ENCODE assay signal across 13 cellular contexts in the genomic region with DNA sequence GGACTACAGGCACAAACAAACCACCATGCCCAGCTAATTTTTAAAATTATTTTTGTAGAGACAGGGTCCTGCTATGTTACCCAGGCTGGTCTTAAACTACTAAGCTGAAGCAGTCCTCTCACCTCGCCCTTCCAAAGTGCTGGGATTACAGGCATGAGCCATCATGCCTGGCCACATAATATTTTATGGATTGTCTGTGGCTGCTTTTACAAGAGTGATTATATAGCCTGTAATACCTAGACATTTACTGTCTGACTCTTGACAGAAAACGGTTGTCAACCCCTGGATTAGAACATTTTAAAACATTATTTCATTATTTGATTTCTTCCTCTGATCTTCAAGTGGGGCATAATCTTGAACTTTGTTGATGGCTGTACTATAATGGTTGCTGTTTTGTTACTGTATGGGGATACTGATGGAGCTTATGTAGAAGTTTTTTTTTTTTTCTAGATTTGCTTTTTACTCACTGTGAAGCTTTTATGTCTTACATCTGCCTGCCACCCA. TPM values are rescaled to one million over a fixed set of nuclear protein-coding genes. Genes with fewer than 3 reads are reported as not detected.
A peak's percentile ranks its signal among the peaks of the same experiment; 100 is the strongest.
DNase-seq lines count a peak whose midpoint lies in the region; ATAC-seq, FAIRE-seq and TF ChIP-seq lines count a peak whose summit lies in the region.
"Had no signal": no experiment of that assay in that cellular context is flagged by ENCODE, and none has a peak within 500 bp of the region (broad histone marks: within the 10 kb centered on the region; RNA-seq: fewer than 3 reads in every experiment).

No MANE protein-coding gene starts in this region.

- H3K27ac ChIP-seq in RWPE2 (ENCODE audit: poor library complexity, severe bottlenecking), result peak overlapping the region; percentile 54
- H3K27ac ChIP-seq in endodermal cell (ENCODE audit: low read depth, low read length), result no peak overlapping the region
- peak overlapping the region; percentile 27 to 66 for H3K27ac ChIP-seq in small intestine (ENCODE audit: low read depth in 1 of 2, low read length in 1 of 2)

- H3K9me3 ChIP-seq in RWPE2 (ENCODE audit: severe bottlenecking) (no peaks in the 10 kb centered on the region), endodermal cell (ENCODE audit: control insufficient read depth, low read length) (no peaks in the 10 kb centered on the region), small intestine (ENCODE audit: control insufficient read depth, low read depth) (no peaks in the 10 kb centered on the region)

- TF ChIP-seq CTCF in RWPE2 (IDR thresholded peaks at IDR 0.05; ENCODE audit: poor library complexity, severe bottlenecking) (no peak), endodermal cell (conservative IDR thresholded peaks at IDR 0.05) (no peak)

- H3K27ac Mint-ChIP-seq in activated CD4-positive, alpha-beta T cell treated with anti-CD3 and anti-CD28 coated beads, Interleukin-2, amount 10 ng/mL, durations not matched to agents 24 days and 14 days, result peak overlapping the region; percentile 83
- H3K27ac Mint-ChIP-seq in endodermal cell, result no peak overlapping the region
- H3K27ac Mint-ChIP-seq: immature natural killer cell had no signal

- peaks cover 17% of the 10 kb centered on the region for H3K36me3 Mint-ChIP-seq in activated CD4-positive, alpha-beta T cell treated with anti-CD3 and anti-CD28 coated beads, Interleukin-2, amount 10 ng/mL, durations not matched to agents 24 days and 14 days (ENCODE audit: low read depth)
- H3K36me3 Mint-ChIP-seq in endodermal cell (ENCODE audit: low read depth), result peaks cover 35% of the 10 kb centered on the region

- H3K4me1 Mint-ChIP-seq in activated CD4-positive, alpha-beta T cell treated with anti-CD3 and anti-CD28 coated beads, Interleukin-2, amount 10 ng/mL, durations not matched to agents 24 days and 14 days, result peaks cover 25% of the 10 kb centered on the region
- peaks cover 29% of the 10 kb centered on the region for H3K4me1 Mint-ChIP-seq in endodermal cell

- H3K9me3 Mint-ChIP-seq in activated CD4-positive, alpha-beta T cell treated with anti-CD3 and anti-CD28 coated beads, Interleukin-2, amount 10 ng/mL, durations not matched to agents 24 days and 14 days, result no peaks in the 10 kb centered on the region
- H3K9me3 Mint-ChIP-seq in endodermal cell, result no peaks in the 10 kb centered on the region
- H3K9me3 Mint-ChIP-seq: immature natural killer cell had no signal

- H3K4me1 ChIP-seq in RWPE2 (ENCODE audit: insufficient read depth, poor library complexity, severe bottlenecking) (peaks cover 61% of the 10 kb centered on the region), endodermal cell (ENCODE audit: control insufficient read depth, insufficient read depth, low read length) (no peaks in the 10 kb centered on the region), small intestine (ENCODE audit: control insufficient read depth in 2 of 2, insufficient read depth in 1 of 2, low read depth in 1 of 2, low read length in 1 of 2) (peaks cover 0 to 2% of the 10 kb centered on the region in 2 donors)

- H3K4me3 Mint-ChIP-seq in activated CD4-positive, alpha-beta T cell treated with anti-CD3 and anti-CD28 coated beads, Interleukin-2, amount 10 ng/mL, durations not matched to agents 24 days and 14 days, result no peak overlapping the region
- H3K4me3 Mint-ChIP-seq in endodermal cell, result no peak overlapping the region
- H3K4me3 Mint-ChIP-seq: immature natural killer cell had no signal

- H3K36me3 ChIP-seq in RWPE2 (ENCODE audit: low read depth) (peaks cover 82% of the 10 kb centered on the region), endodermal cell (ENCODE audit: control insufficient read depth, insufficient read depth, low read length) (peaks cover 49% of the 10 kb centered on the region), small intestine (ENCODE audit: control insufficient read depth in 2 of 2, insufficient read depth in 2 of 2, low read length in 2 of 2) (peaks cover 5 to 6% of the 10 kb centered on the region in 2 donors)

- no peaks in the 10 kb centered on the region for H3K27me3 Mint-ChIP-seq in activated CD4-positive, alpha-beta T cell treated with anti-CD3 and anti-CD28 coated beads, Interleukin-2, amount 10 ng/mL, durations not matched to agents 24 days and 14 days
- no peaks in the 10 kb centered on the region for H3K27me3 Mint-ChIP-seq in endodermal cell (ENCODE audit: insufficient read depth)

- intact Hi-C loops in activated CD4-positive, alpha-beta T cell treated with anti-CD3 and anti-CD28 coated beads, Interleukin-2, amount 10 ng/mL, durations not matched to agents 24 days and 14 days (cut with micrococcal nuclease), result loop anchor here (2.0 kb wide), 1 partner anchor 15 kb away; a partner anchor contains a TSS

- WGBS in endodermal cell (ENCODE audit: insufficient coverage in 1 of 2, insufficient read length in 1 of 2), 2 experiments, result 83 to 100% methylated on average over 1 to 2 of the region's 2 CpGs
- WGBS in small intestine, 3 donors, result 20 to 61% (median 49%) methylated on average over 2 of the region's 2 CpGs

- ATAC-seq in RWPE2 (ENCODE audit: low read depth), result no peak
- no peak for ATAC-seq in HG03025 (IDR thresholded peaks at IDR 0.05; ENCODE audit: low FRiP score, unreplicated experiment)

- H3K4me3 ChIP-seq in RWPE2 (ENCODE audit: severe bottlenecking) (no peak overlapping the region), endodermal cell (ENCODE audit: low read length) (no peak overlapping the region), small intestine (ENCODE audit: low read depth in 1 of 2, low read length in 2 of 2) (no peak overlapping the region)
- H3K4me3 ChIP-seq: coronary artery had no signal

- FAIRE-seq in small intestine (lab: Jason Lieb, UNC), result no peak

- H3K27me3 ChIP-seq in RWPE2 (ENCODE audit: insufficient read depth, poor library complexity, severe bottlenecking), result no peaks in the 10 kb centered on the region
- H3K27me3 ChIP-seq in endodermal cell (ENCODE audit: control insufficient read depth, insufficient read depth, low read length, poor library complexity, severe bottlenecking), result no peaks in the 10 kb centered on the region
- no peaks in the 10 kb centered on the region for H3K27me3 ChIP-seq in small intestine (ENCODE audit: control insufficient read depth in 2 of 2, insufficient read depth in 2 of 2, low read length in 2 of 2)

- no peak for DNase-seq in activated CD4-positive, alpha-beta T cell treated with anti-CD3 and anti-CD28 coated beads, Interleukin-2, amount 10 ng/mL, durations not matched to agents 24 days and 14 days
- DNase-seq in activated CD4-positive, alpha-beta T cell treated with anti-CD3 and anti-CD28 coated beads for 1 hour, result no peak
- DNase-seq in RWPE2 (ENCODE audit: low spot score), result no peak
- peak; percentile 2 for DNase-seq in endodermal cell
- DNase-seq in small intestine, result peak; percentile 27
- DNase-seq in SW480 (ENCODE audit: low spot score), result no peak
- DNase-seq in NCI-H1436 (lab: John Stamatoyannopoulos, UW), result no peak
- DNase-seq: activated gamma-delta T cell, immature natural killer cell, KG1, NCI-H187 had no signal

- H3K9ac ChIP-seq in endodermal cell (ENCODE audit: extremely low read depth, low read length, poor library complexity, severe bottlenecking), result no peak overlapping the region

RNA-seq across cellular contexts. Expression of a gene that starts 14.3 kb away (rescaled TPM):
- total RNA-seq in activated CD4-positive, alpha-beta T cell treated with anti-CD3 and anti-CD28 coated beads, Interleukin-2, amount 10 ng/mL, durations not matched to agents 24 days and 14 days, result 6.0 and 7.0 TPM in 2 replicates
- total RNA-seq in endodermal cell, result 10 to 100 TPM; 29.0 to 36.7 TPM
- polyA plus RNA-seq in endodermal cell (2013, experiment 1 of 2), result 5.8 TPM
- 7.0 TPM for polyA plus RNA-seq in endodermal cell (2013, experiment 2 of 2)
- 1 to 10 TPM; 2.4 to 9.2 (median 8.9) TPM for polyA plus RNA-seq in small intestine

RNA-seq across cellular contexts. Expression of a gene that starts 49.2 kb away (rescaled TPM):
- total RNA-seq in activated CD4-positive, alpha-beta T cell treated with anti-CD3 and anti-CD28 coated beads, Interleukin-2, amount 10 ng/mL, durations not matched to agents 24 days and 14 days, result 7.2 and 8.4 TPM in 2 replicates
- total RNA-seq in endodermal cell, result 10 to 100 TPM in 1 of 2 donors, 1 to 10 TPM in 1; 9.5 to 25.2 TPM
- 10.0 TPM for polyA plus RNA-seq in endodermal cell (2013, experiment 1 of 2)
- 10.5 TPM for polyA plus RNA-seq in endodermal cell (2013, experiment 2 of 2)
- polyA plus RNA-seq in small intestine, result 1 to 10 TPM in 2 of 3 donors, under 1 TPM in 1; 0.45 to 1.7 (median 1.4) TPM

RNA-seq across cellular contexts. Expression of a gene that starts 54.3 kb away (rescaled TPM):
- total RNA-seq in activated CD4-positive, alpha-beta T cell treated with anti-CD3 and anti-CD28 coated beads, Interleukin-2, amount 10 ng/mL, durations not matched to agents 24 days and 14 days, result not detected in 2 replicates
- total RNA-seq in endodermal cell, result 1 to 10 TPM in 1 of 2 donors, under 1 TPM in 1; 0.46 to 1.4 TPM
- polyA plus RNA-seq in endodermal cell (2013, experiment 1 of 2), result 0.96 TPM
- 0.25 TPM for polyA plus RNA-seq in endodermal cell (2013, experiment 2 of 2)
- polyA plus RNA-seq in small intestine, result 10 to 100 TPM in 1 of 3 donors, 1 to 10 TPM in 1, under 1 TPM in 1; 0.22 to 10.9 (median 1.9) TPM

Comparison
In these comparisons a context has a peak if more than half of its experiments do, and no peak if none do; other contexts are left out.
1. DNase-seq: peak in endodermal cell (single experiment) and small intestine (single experiment); none in activated CD4-positive, alpha-beta T cell treated with anti-CD3 and anti-CD28 coated beads, Interleukin-2, amount 10 ng/mL, durations not matched to agents 24 days and 14 days (single experiment), activated CD4-positive, alpha-beta T cell treated with anti-CD3 and anti-CD28 coated beads for 1 hour (single experiment), RWPE2 (single experiment), SW480 (single experiment) and NCI-H1436 (single experiment).